Comparison of ENCODE assay signal across 14 cellular contexts in the genomic region with DNA sequence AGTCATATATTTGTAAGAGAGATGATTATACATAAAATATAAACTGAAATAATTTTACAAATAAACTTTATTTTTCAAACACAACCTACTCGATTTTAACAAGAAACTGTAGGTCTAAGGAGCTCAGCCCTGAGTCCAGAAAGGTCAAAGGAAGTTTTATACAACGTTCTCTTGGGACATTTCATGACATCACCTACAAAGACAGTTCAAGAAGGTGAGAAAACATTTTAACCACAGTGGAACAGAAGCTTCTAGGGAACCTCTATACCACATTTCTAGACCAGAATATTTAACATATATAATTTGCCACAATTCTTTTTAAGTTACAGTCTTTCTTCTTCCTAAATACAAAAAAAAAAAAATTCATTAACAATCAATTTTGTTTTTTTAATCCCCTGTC. TPM values are rescaled to one million over a fixed set of nuclear protein-coding genes. Genes with fewer than 3 reads are reported as not detected.
DNase-seq lines count a peak whose midpoint lies in the region; ATAC-seq and TF ChIP-seq lines count a peak whose summit lies in the region.
"Had no signal": no experiment of that assay in that cellular context is flagged by ENCODE, and none has a peak within 500 bp of the region (broad histone marks: within the 10 kb centered on the region; RNA-seq: fewer than 3 reads in every experiment).

No MANE protein-coding gene starts in this region.

- H3K9me3 ChIP-seq in left ventricle myocardium inferior (replicated peaks): no peaks in the 10 kb centered on the region
- H3K9me3 ChIP-seq: tibial artery had no signal

- no peak for TF ChIP-seq POLR2A in erythroblast (IDR thresholded peaks at IDR 0.05; ENCODE audit: low read length)

- ATAC-seq in left cardiac atrium (no peak), HG03432 (IDR thresholded peaks at IDR 0.05; ENCODE audit: unreplicated experiment) (peak; percentile 59)

- H3K27me3 ChIP-seq in left ventricle myocardium inferior (ENCODE audit: low read depth): no peaks in the 10 kb centered on the region
- H3K27me3 ChIP-seq: tibial artery had no signal

- H3K27ac ChIP-seq in left ventricle myocardium inferior (replicated peaks): peak overlapping the region; percentile 13
- H3K27ac ChIP-seq: tibial artery had no signal

- no peak for TF ChIP-seq CTCF in left ventricle myocardium inferior (IDR thresholded peaks at IDR 0.05; ENCODE audit: borderline replicate concordance)

- intact Hi-C loops in left ventricle myocardium inferior (cut with micrococcal nuclease): no loop called here
- intact Hi-C loops in left cardiac atrium (cut with DNase I): no loop called here

- peaks cover 99% of the 10 kb centered on the region for H3K4me1 ChIP-seq in left ventricle myocardium inferior

- H3K4me3 ChIP-seq in left ventricle myocardium inferior: no peak overlapping the region
- H3K4me3 ChIP-seq: tibial artery had no signal

- H3K36me3 ChIP-seq in left ventricle myocardium inferior: peaks cover 5% of the 10 kb centered on the region

- no peak for DNase-seq in left ventricle myocardium inferior
- DNase-seq in left cardiac atrium: no peak
- DNase-seq in central memory CD4-positive, alpha-beta T cell: peak; percentile 5
- DNase-seq in activated effector memory CD4-positive, alpha-beta T cell treated with Interleukin-2 at 50 U/mL for 16 hours: no peak
- DNase-seq in NCI-H1436 treated with DMSO at 0.1 percent for 48 hours (lab: John Stamatoyannopoulos, UW): no peak
- DNase-seq in erythroblast (lab: John Stamatoyannopoulos, UW): no peak
- DNase-seq in NAMALWA (ENCODE audit: low spot score): no peak
- DNase-seq: AML-193, hypothalamus, MM.1S, NCI-H524 treated with DMSO at 0.1 percent for 48 hours, SHP77 had no signal

RNA-seq across cellular contexts. Expression of a gene that starts 40.1 kb away (rescaled TPM):
- 46.7 TPM for total RNA-seq in left ventricle myocardium inferior
- 10 to 100 TPM; 35.7 to 41.1 TPM for total RNA-seq in left cardiac atrium
